ENCODE assay signal across 1 cellular context in the genomic region with DNA sequence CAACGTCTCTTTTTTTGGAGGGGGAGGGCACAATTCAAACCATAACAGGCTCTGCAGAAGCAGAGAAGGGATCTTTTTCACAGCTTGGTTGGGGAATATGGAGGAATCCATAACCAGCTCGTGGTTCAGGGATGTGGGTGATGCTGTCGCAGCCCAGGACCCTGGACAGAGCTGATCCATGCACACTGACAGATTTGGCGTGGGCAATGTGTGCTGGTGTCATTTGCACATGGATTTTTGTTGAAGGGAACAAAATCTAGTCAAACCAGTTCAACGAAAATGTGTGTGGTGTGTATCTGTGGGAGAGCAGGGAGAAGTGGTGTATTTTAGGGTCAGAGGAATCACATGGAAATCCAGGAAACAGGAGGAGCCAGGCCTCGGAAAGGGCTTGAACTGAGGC.
TF ChIP-seq lines count a peak whose summit lies in the region.

No MANE protein-coding gene starts in this region.

TF ChIP-seq in HepG2, 621 proteins besides CTCF, POLR2A, EP300 and RAD21 (continued from another document):
- no peak for TF ChIP-seq TBX2 (CRISPR knock-in tag; IDR thresholded peaks at IDR 0.05; ENCODE audit: borderline replicate concordance)
- TF ChIP-seq TAF1 (CRISPR knock-in tag; IDR thresholded peaks at IDR 0.05) = no peak
- TF ChIP-seq, protein P1, sequence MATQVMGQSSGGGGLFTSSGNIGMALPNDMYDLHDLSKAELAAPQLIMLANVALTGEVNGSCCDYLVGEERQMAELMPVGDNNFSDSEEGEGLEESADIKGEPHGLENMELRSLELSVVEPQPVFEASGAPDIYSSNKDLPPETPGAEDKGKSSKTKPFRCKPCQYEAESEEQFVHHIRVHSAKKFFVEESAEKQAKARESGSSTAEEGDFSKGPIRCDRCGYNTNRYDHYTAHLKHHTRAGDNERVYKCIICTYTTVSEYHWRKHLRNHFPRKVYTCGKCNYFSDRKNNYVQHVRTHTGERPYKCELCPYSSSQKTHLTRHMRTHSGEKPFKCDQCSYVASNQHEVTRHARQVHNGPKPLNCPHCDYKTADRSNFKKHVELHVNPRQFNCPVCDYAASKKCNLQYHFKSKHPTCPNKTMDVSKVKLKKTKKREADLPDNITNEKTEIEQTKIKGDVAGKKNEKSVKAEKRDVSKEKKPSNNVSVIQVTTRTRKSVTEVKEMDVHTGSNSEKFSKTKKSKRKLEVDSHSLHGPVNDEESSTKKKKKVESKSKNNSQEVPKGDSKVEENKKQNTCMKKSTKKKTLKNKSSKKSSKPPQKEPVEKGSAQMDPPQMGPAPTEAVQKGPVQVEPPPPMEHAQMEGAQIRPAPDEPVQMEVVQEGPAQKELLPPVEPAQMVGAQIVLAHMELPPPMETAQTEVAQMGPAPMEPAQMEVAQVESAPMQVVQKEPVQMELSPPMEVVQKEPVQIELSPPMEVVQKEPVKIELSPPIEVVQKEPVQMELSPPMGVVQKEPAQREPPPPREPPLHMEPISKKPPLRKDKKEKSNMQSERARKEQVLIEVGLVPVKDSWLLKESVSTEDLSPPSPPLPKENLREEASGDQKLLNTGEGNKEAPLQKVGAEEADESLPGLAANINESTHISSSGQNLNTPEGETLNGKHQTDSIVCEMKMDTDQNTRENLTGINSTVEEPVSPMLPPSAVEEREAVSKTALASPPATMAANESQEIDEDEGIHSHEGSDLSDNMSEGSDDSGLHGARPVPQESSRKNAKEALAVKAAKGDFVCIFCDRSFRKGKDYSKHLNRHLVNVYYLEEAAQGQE (IDR thresholded peaks at IDR 0.05; ENCODE audit: borderline replicate concordance in 1 of 2, low read depth in 1 of 2, low read length in 2 of 2) = peak; percentile 42 to 86
